12 cellular contexts compared by ENCODE assay signal in genomic region chr3:184676927-184677326, GRCh38. TPM values are rescaled to one million over a fixed set of nuclear protein-coding genes. Genes with fewer than 3 reads are reported as not detected.
DNase-seq lines count a peak whose midpoint lies in the region; TF ChIP-seq lines count a peak whose summit lies in the region.
"Had no signal": no experiment of that assay in that cellular context is flagged by ENCODE, and none has a peak within 500 bp of the region (broad histone marks: within the 10 kb centered on the region; RNA-seq: fewer than 3 reads in every experiment).

No MANE protein-coding gene starts in this region.

- DNase-seq in cardiac muscle cell (ENCODE audit: low read depth in 1 of 2, low spot score in 1 of 2), result no peak
- no peak for DNase-seq in left ventricle myocardium inferior
- peak; percentile 90 for DNase-seq in SKM-1 (lab: John Stamatoyannopoulos, UW; ENCODE audit: unreplicated experiment)
- peak in 18 of 49 donors; percentile 9 to 59 (median 24) for DNase-seq in substantia nigra (lab: John Stamatoyannopoulos, UW)
- DNase-seq in NCI-H69 (lab: John Stamatoyannopoulos, UW), result no peak
- no peak for DNase-seq in mucosa of gallbladder (ENCODE audit: low spot score)
- DNase-seq in NCI-H2196 (lab: John Stamatoyannopoulos, UW; ENCODE audit: unreplicated experiment), result no peak
- DNase-seq: adrenal gland, SHP77 had no signal

- H3K4me1 ChIP-seq in cardiac muscle cell (ENCODE audit: low read depth), result peaks cover 31% of the 10 kb centered on the region
- H3K4me1 ChIP-seq in left ventricle myocardium inferior, result peaks cover 21% of the 10 kb centered on the region
- H3K4me1 ChIP-seq: adrenal gland, psoas muscle had no signal

- intact Hi-C loops in left ventricle myocardium inferior (cut with micrococcal nuclease), result no loop called here

- H3K27ac ChIP-seq in cardiac muscle cell (peak overlapping the region; percentile 93), left ventricle myocardium inferior (replicated peaks) (no peak overlapping the region), layer of hippocampus (ENCODE audit: low read depth, low read length) (peak overlapping the region; percentile 25), substantia nigra (ENCODE audit: low read depth, low read length, poor library complexity, severe bottlenecking) (peak overlapping the region; percentile 23)
- H3K27ac ChIP-seq: adrenal gland, epithelial cell of prostate, psoas muscle had no signal

- TF ChIP-seq CTCF in cardiac muscle cell (IDR thresholded peaks at IDR 0.05; ENCODE audit: low read depth, low read length) (no peak), left ventricle myocardium inferior (IDR thresholded peaks at IDR 0.05; ENCODE audit: borderline replicate concordance) (no peak)

- H3K27me3 ChIP-seq in cardiac muscle cell (no peaks in the 10 kb centered on the region), left ventricle myocardium inferior (ENCODE audit: low read depth) (peaks cover 7% of the 10 kb centered on the region), layer of hippocampus (ENCODE audit: control insufficient read depth, insufficient read depth, low read length) (no peaks in the 10 kb centered on the region)
- H3K27me3 ChIP-seq: adrenal gland had no signal

- H3K36me3 ChIP-seq in cardiac muscle cell (no peaks in the 10 kb centered on the region), left ventricle myocardium inferior (no peaks in the 10 kb centered on the region)
- H3K36me3 ChIP-seq: adrenal gland had no signal

- H3K4me3 ChIP-seq in cardiac muscle cell (no peak overlapping the region), left ventricle myocardium inferior (no peak overlapping the region)
- H3K4me3 ChIP-seq: adrenal gland, psoas muscle had no signal

- H3K9me3 ChIP-seq in cardiac muscle cell (ENCODE audit: low read depth) (no peaks in the 10 kb centered on the region), left ventricle myocardium inferior (replicated peaks) (no peaks in the 10 kb centered on the region)
- H3K9me3 ChIP-seq: adrenal gland, psoas muscle had no signal

RNA-seq across cellular contexts. Expression of gene MAGEF1, which starts 34.9 kb away (rescaled TPM):
- 200 and 255 TPM in 2 replicates for total RNA-seq in cardiac muscle cell
- polyA plus RNA-seq in cardiac muscle cell, result 236 and 249 TPM in 2 replicates
- total RNA-seq in left ventricle myocardium inferior, result 35.7 TPM
- 43.3 TPM for total RNA-seq in mucosa of gallbladder
